ENCODE assay signal across 7 cellular contexts in the genomic region with DNA sequence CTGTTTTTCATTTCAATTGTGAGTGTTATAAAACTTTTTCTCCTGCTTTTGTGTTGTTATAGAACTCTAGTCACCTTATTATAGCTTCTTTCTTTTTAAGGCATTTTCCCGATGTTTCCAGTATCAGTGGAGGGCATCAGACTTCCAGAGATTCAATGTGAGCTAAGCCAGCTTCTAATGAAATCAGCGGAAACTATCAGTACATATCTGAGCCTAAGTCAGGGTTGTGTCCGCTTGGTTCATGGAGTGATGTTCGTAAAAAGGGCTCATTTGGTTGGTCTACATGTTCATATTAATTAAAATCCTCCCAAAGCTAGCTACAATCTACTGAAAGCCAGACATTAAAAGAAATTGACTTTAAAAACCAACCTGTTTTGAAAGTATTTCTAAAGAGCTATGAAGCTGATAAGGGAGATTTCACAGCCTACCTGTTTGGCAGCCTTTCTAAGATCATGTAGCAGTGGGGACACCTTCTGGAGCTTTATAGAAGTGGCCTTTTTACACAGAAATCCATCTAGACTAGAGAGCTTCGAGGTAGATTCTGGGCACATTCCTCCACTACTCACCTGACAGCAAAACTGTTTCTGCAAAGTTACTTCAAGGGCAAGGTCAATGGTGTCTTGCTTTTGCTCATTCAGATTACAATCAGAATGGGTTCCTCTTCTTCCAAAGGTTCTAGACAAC.
DNase-seq lines count a peak whose midpoint lies in the region; ATAC-seq, FAIRE-seq and TF ChIP-seq lines count a peak whose summit lies in the region.
"Not testable (repeated sequence)": the region's sequence is repeated elsewhere in the genome, so short reads cannot be mapped to it uniquely, and the experiment has no call there.

No MANE protein-coding gene starts in this region.

- not testable (repeated sequence) for H3K9me2 ChIP-seq in MM.1S (replicated peaks; ENCODE audit: insufficient read depth, low read length); SK-N-SH

- TF ChIP-seq EP300 in SK-N-SH (IDR thresholded peaks at IDR 0.05; ENCODE audit: borderline replicate concordance in 1 of 2, low read depth in 1 of 2, low read length in 1 of 2); K562 (IDR thresholded peaks at IDR 0.05; ENCODE audit: low read length): not testable (repeated sequence)

- peaks cover 20% of the 10 kb centered on the region for H3K4me1 Mint-ChIP-seq in nephron progenitor cell

- not testable (repeated sequence) for H3K27me3 ChIP-seq in MM.1S (replicated peaks; ENCODE audit: insufficient read depth, low read length); SK-N-SH (ENCODE audit: insufficient read depth); K562 (ENCODE audit: control insufficient read depth in 2 of 2, insufficient read depth in 2 of 2, low read length in 2 of 2); cardiac muscle cell

- H3K36me3 ChIP-seq in MM.1S (replicated peaks; ENCODE audit: insufficient read depth, low read length); SK-N-SH (replicated peaks in 1 of 2; ENCODE audit: control insufficient read depth in 1 of 2, insufficient read depth in 2 of 2, low read length in 1 of 2); K562 (ENCODE audit: control insufficient read depth, insufficient read depth, low read length); cardiac muscle cell: not testable (repeated sequence)

- not testable (repeated sequence) for H3K4me2 ChIP-seq in MM.1S (ENCODE audit: low read depth, low read length); SK-N-SH; K562 (ENCODE audit: insufficient read depth, low read length)

- not testable (repeated sequence) for H3K9me3 Mint-ChIP-seq in nephron progenitor cell

- CTCF ChIA-PET in SK-N-SH (lab: Yijun Ruan, JAX); K562 (lab: Yijun Ruan, JAX; ENCODE audit: low intra/inter-chr PET ratio): not testable (repeated sequence)

- peak; percentile 60; the same call in 2 of the 3 replicates for ATAC-seq in K562

- POLR2A ChIA-PET in SK-N-SH (lab: Yijun Ruan, JAX); K562 (lab: Yijun Ruan, JAX): not testable (repeated sequence)

- peak; percentile 35 for TF ChIP-seq RAD21 in SK-N-SH (IDR thresholded peaks at IDR 0.05; ENCODE audit: low read length)
- not testable (repeated sequence) for TF ChIP-seq RAD21 in K562 (CRISPR knock-in tag; conservative IDR thresholded peaks at IDR 0.05 in 1 of 2, IDR thresholded peaks at IDR 0.05 in 1 of 2)

- not testable (repeated sequence) for TF ChIP-seq CTCF in MM.1S (IDR thresholded peaks at IDR 0.05; ENCODE audit: low read length); SK-N-SH (IDR thresholded peaks at IDR 0.05); cardiac muscle cell (IDR thresholded peaks at IDR 0.05; ENCODE audit: low read depth, low read length)
- peak in 1 of 3 experiments; percentile 17; a peak in 1 of 6 replicates for TF ChIP-seq CTCF in K562 (IDR thresholded peaks at IDR 0.05 in 2 of 3, conservative IDR thresholded peaks at IDR 0.05 in 1 of 3; ENCODE audit: insufficient read depth in 2 of 3, low read depth in 1 of 3, low read length in 3 of 3)
- TF ChIP-seq CTCF in nephron progenitor cell (IDR thresholded peaks at IDR 0.05): peak; percentile 28

- not testable (repeated sequence) for H3K27ac ChIP-seq in MM.1S (ENCODE audit: low read length); SK-N-SH (ENCODE audit: low read depth in 2 of 2, low read length in 1 of 2); K562 (ENCODE audit: extremely low read depth, low read depth, low read length); cardiac muscle cell

- TF ChIP-seq POLR2A in K562 (conservative IDR thresholded peaks at IDR 0.05): not testable (repeated sequence)

- DNase-seq in ELF-1 (ENCODE audit: low read depth, low spot score) (peak; percentile 16), MM.1S (peak; percentile 41), NCI-H460 (ENCODE audit: extremely low read depth, low read depth) (peak; percentile 30), K562 (ENCODE audit: extremely low read depth in 1 of 4, low spot score in 3 of 4) (peak in 1 of 4 experiments; percentile 23), cardiac muscle cell (ENCODE audit: low read depth in 1 of 2, low spot score in 1 of 2) (peak; percentile 13 to 47), nephron progenitor cell (peak; percentile 7)
- DNase-seq in SK-N-SH: not testable (repeated sequence)

- H3K9me3 ChIP-seq in MM.1S (replicated peaks; ENCODE audit: insufficient read depth, low read length); SK-N-SH; K562 (replicated peaks; ENCODE audit: control insufficient read depth, insufficient read depth, low read depth, low read length); cardiac muscle cell (ENCODE audit: low read depth): not testable (repeated sequence)

- not testable (repeated sequence) for H3K27me3 Mint-ChIP-seq in nephron progenitor cell (ENCODE audit: low read depth, poor library complexity)

- not testable (repeated sequence) for H2AFZ ChIP-seq in MM.1S (ENCODE audit: low read length); SK-N-SH (ENCODE audit: low read depth); K562 (ENCODE audit: low read depth, low read length)

- H3K4me1 ChIP-seq in MM.1S (ENCODE audit: low read length); SK-N-SH (ENCODE audit: control insufficient read depth in 1 of 2, insufficient read depth in 2 of 2, low read depth in 1 of 2, low read length in 1 of 2); K562 (replicated peaks in 1 of 2; ENCODE audit: control insufficient read depth in 2 of 2, insufficient read depth in 2 of 2, low read length in 2 of 2); cardiac muscle cell (ENCODE audit: low read depth): not testable (repeated sequence)

- intact Hi-C loops in K562 (cut with micrococcal nuclease): not testable (repeated sequence)

- H3F3A ChIP-seq in MM.1S (ENCODE audit: insufficient read depth, low read length); SK-N-SH (replicated peaks; ENCODE audit: insufficient read depth): not testable (repeated sequence)

- FAIRE-seq in K562 (lab: Jason Lieb, UNC): not testable (repeated sequence)

- in situ Hi-C loops in K562 (cut with MboI): not testable (repeated sequence)

- H3K79me2 ChIP-seq in MM.1S (ENCODE audit: low read length); SK-N-SH (ENCODE audit: insufficient read depth); K562 (ENCODE audit: control insufficient read depth, insufficient read depth, low read length): not testable (repeated sequence)

- WGBS in SK-N-SH (ENCODE audit: low lambda C conversion rate): 39% methylated on average over 5 of the region's 5 CpGs
- WGBS in K562 (ENCODE audit: insufficient coverage, low coverage, missing lambda C conversion rate): 10% methylated on average over 4 of the region's 5 CpGs

- not testable (repeated sequence) for H4K20me1 ChIP-seq in MM.1S (ENCODE audit: insufficient read depth, low read length); SK-N-SH (ENCODE audit: insufficient read depth); K562 (replicated peaks; ENCODE audit: control insufficient read depth, insufficient read depth, low read length)

- H3K9me1 ChIP-seq in K562 (ENCODE audit: control insufficient read depth, insufficient read depth, low read length): not testable (repeated sequence)

- H3K36me3 Mint-ChIP-seq in nephron progenitor cell (ENCODE audit: low read depth): not testable (repeated sequence)

- BruUV-seq in K562 (replicated peaks; lab: Mats Ljungman, UMichigan): not testable (repeated sequence)

- H3K27ac Mint-ChIP-seq in nephron progenitor cell: not testable (repeated sequence)

- H3K9ac ChIP-seq in MM.1S (ENCODE audit: low read length); SK-N-SH; K562 (ENCODE audit: insufficient read depth in 1 of 2, low read depth in 2 of 2, low read length in 2 of 2): not testable (repeated sequence)

- H3K4me3 Mint-ChIP-seq in nephron progenitor cell: not testable (repeated sequence)

- not testable (repeated sequence) for H3K4me3 ChIP-seq in MM.1S (ENCODE audit: low read length); SK-N-SH (ENCODE audit: low read depth in 2 of 2, low read length in 1 of 2); K562; cardiac muscle cell
